In the genomic region with DNA sequence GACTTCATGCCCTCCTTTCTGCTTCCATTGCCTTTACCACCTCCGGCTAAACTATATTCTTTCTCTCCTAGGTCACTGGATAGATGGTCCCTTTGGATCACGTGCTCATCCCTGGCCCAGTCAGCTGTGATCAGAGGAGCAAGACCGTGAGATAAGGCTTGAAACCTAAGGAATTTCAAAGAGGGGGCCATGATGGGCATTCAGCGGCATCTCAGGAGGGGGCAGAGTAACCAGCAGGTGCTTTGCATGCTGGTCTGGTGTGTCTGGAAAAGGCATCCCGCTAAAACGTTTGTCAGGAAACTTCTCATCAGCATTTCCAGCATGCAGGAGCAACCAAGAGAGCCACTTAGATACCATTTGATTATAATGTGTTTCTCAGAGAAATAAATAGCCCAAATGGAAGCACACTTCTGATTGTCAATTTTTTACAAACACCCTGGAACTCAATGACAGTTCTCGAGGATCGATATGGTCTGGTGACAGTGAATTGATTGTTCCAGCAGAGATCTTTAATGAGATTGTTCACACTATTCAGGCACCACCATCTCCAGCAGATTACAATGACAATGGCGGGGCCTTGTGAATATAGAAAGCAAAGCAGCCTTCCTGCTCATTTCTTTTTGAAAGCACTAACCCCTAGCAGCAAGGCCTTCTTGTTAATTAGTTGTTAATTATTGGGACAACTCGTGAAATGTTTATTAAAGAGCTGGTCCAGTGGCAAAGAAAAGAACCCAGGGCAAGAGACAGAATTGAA, we compare ENCODE assay signal across 23 cellular contexts.
DNase-seq lines count a peak whose midpoint lies in the region; ATAC-seq and TF ChIP-seq lines count a peak whose summit lies in the region.
"Had no signal": no experiment of that assay in that cellular context is flagged by ENCODE, and none has a peak within 500 bp of the region (broad histone marks: within the 10 kb centered on the region; RNA-seq: fewer than 3 reads in every experiment).

No MANE protein-coding gene starts in this region.

- no peak overlapping the region for H3K27ac ChIP-seq in iPS-20b (ENCODE audit: low read length)
- H3K27ac ChIP-seq: C4-2B, RWPE1, SK-N-MC had no signal

- peaks cover 13% of the 10 kb centered on the region for H3K9me3 Mint-ChIP-seq in activated CD4-positive, alpha-beta T cell treated with anti-CD3 and anti-CD28 coated beads, Interleukin-2, amount 10 ng/mL, durations not matched to agents 24 days and 14 days
- peaks cover 4 to 11% (median 7%) of the 10 kb centered on the region in 5 experiments for H3K9me3 Mint-ChIP-seq in brain
- no peaks in the 10 kb centered on the region for H3K9me3 Mint-ChIP-seq in stimulated activated memory B cell treated with anti-CD40 and anti-IgM and Interleukin-4, amounts not matched to agents 10 μg/mL and 1 μg/mL and 100 μg/mL, for 72 hours
- H3K9me3 Mint-ChIP-seq: CD8-positive, alpha-beta memory T cell; H9; HFFc6; IgD-negative memory B cell had no signal

- TF ChIP-seq CTCF in brain (conservative IDR thresholded peaks at IDR 0.05) = no peak

- H3K27me3 ChIP-seq in iPS-20b (ENCODE audit: insufficient read depth, low read length) = no peaks in the 10 kb centered on the region

- H3K36me3 Mint-ChIP-seq in activated CD4-positive, alpha-beta T cell treated with anti-CD3 and anti-CD28 coated beads, Interleukin-2, amount 10 ng/mL, durations not matched to agents 24 days and 14 days (ENCODE audit: low read depth) = no peaks in the 10 kb centered on the region
- no peaks in the 10 kb centered on the region for H3K36me3 Mint-ChIP-seq in brain
- no peaks in the 10 kb centered on the region for H3K36me3 Mint-ChIP-seq in stimulated activated memory B cell treated with anti-CD40 and anti-IgM and Interleukin-4, amounts not matched to agents 10 μg/mL and 1 μg/mL and 100 μg/mL, for 72 hours
- H3K36me3 Mint-ChIP-seq: IgD-negative memory B cell had no signal

- H3K9me3 ChIP-seq in iPS-20b (ENCODE audit: insufficient read depth, low read depth, low read length) = no peaks in the 10 kb centered on the region

- H3K9ac ChIP-seq in iPS-20b (ENCODE audit: low read depth, low read length) = no peak overlapping the region; the same call in 1 of the 2 replicates

- H3K27me3 Mint-ChIP-seq in activated CD4-positive, alpha-beta T cell treated with anti-CD3 and anti-CD28 coated beads, Interleukin-2, amount 10 ng/mL, durations not matched to agents 24 days and 14 days = peaks cover 13% of the 10 kb centered on the region
- peaks cover 21% of the 10 kb centered on the region for H3K27me3 Mint-ChIP-seq in brain
- H3K27me3 Mint-ChIP-seq in stimulated activated memory B cell treated with anti-CD40 and anti-IgM and Interleukin-4, amounts not matched to agents 10 μg/mL and 1 μg/mL and 100 μg/mL, for 72 hours = peaks cover 13% of the 10 kb centered on the region

- intact Hi-C loops in activated CD4-positive, alpha-beta T cell treated with anti-CD3 and anti-CD28 coated beads, Interleukin-2, amount 10 ng/mL, durations not matched to agents 24 days and 14 days (cut with micrococcal nuclease) = no loop called here

- no peak overlapping the region for H3K4me3 Mint-ChIP-seq in activated CD4-positive, alpha-beta T cell treated with anti-CD3 and anti-CD28 coated beads, Interleukin-2, amount 10 ng/mL, durations not matched to agents 24 days and 14 days
- H3K4me3 Mint-ChIP-seq in brain = peak overlapping the region in 2 of 5 experiments; percentile 27 to 71
- H3K4me3 Mint-ChIP-seq in stimulated activated memory B cell treated with anti-CD40 and anti-IgM and Interleukin-4, amounts not matched to agents 10 μg/mL and 1 μg/mL and 100 μg/mL, for 72 hours = no peak overlapping the region
- H3K4me3 Mint-ChIP-seq: CD8-positive, alpha-beta memory T cell; H9; HFFc6; IgD-negative memory B cell had no signal

- no peak overlapping the region for H3K27ac Mint-ChIP-seq in activated CD4-positive, alpha-beta T cell treated with anti-CD3 and anti-CD28 coated beads, Interleukin-2, amount 10 ng/mL, durations not matched to agents 24 days and 14 days
- H3K27ac Mint-ChIP-seq in brain = peak overlapping the region in 3 of 5 experiments; percentile 30 to 72 (median 65)
- H3K27ac Mint-ChIP-seq in stimulated activated memory B cell treated with anti-CD40 and anti-IgM and Interleukin-4, amounts not matched to agents 10 μg/mL and 1 μg/mL and 100 μg/mL, for 72 hours = no peak overlapping the region
- H3K27ac Mint-ChIP-seq: CD8-positive, alpha-beta memory T cell; HFFc6; IgD-negative memory B cell had no signal

- peak; percentile 40 for DNase-seq in activated CD4-positive, alpha-beta T cell treated with anti-CD3 and anti-CD28 coated beads, Interleukin-2, amount 10 ng/mL, durations not matched to agents 24 days and 14 days
- DNase-seq in activated CD4-positive, alpha-beta T cell treated with anti-CD3 and anti-CD28 coated beads for 4 hours = no peak
- peak; percentile 40 for DNase-seq in retina
- no peak for DNase-seq in DMS 273 treated with DMSO at 0.1 percent for 48 hours (lab: John Stamatoyannopoulos, UW)
- no peak for DNase-seq in NCI-H1436 (lab: John Stamatoyannopoulos, UW)
- DNase-seq: CD8-positive, alpha-beta memory T cell; DMS79; H9; HFFc6; Karpas-422; NCI-H187; NCI-H226; NCI-H526; NK-92 treated with Interleukin-12 subunit alpha and Interleukin-12 subunit beta, amount 100 ng/mL, for 24 hours; SHP77 treated with DMSO at 0.1 percent for 48 hours; SW 1271 had no signal

- peaks cover 16% of the 10 kb centered on the region for H3K4me1 ChIP-seq in iPS-20b (ENCODE audit: insufficient read depth, low read length)

- H3K36me3 ChIP-seq in iPS-20b (ENCODE audit: insufficient read depth, low read depth, low read length) = no peaks in the 10 kb centered on the region

- peak overlapping the region; percentile 8; the same call in 1 of the 2 replicates for H3K4me3 ChIP-seq in iPS-20b (ENCODE audit: low read length)
- H3K4me3 ChIP-seq: SK-N-MC had no signal

- ATAC-seq in stimulated activated memory B cell treated with anti-CD40 and anti-IgM and Interleukin-4, amounts not matched to agents 10 μg/mL and 1 μg/mL and 100 μg/mL, for 72 hours = no peak

- H3K4me1 Mint-ChIP-seq in activated CD4-positive, alpha-beta T cell treated with anti-CD3 and anti-CD28 coated beads, Interleukin-2, amount 10 ng/mL, durations not matched to agents 24 days and 14 days = peaks cover 7% of the 10 kb centered on the region
- H3K4me1 Mint-ChIP-seq in brain = peaks cover 14% of the 10 kb centered on the region
- no peaks in the 10 kb centered on the region for H3K4me1 Mint-ChIP-seq in stimulated activated memory B cell treated with anti-CD40 and anti-IgM and Interleukin-4, amounts not matched to agents 10 μg/mL and 1 μg/mL and 100 μg/mL, for 72 hours
- H3K4me1 Mint-ChIP-seq: CD8-positive, alpha-beta memory T cell; IgD-negative memory B cell had no signal

Comparison
In these comparisons a context has a peak if more than half of its experiments do, and no peak if none do; other contexts are left out.
1. DNase-seq: peak in activated CD4-positive, alpha-beta T cell treated with anti-CD3 and anti-CD28 coated beads, Interleukin-2, amount 10 ng/mL, durations not matched to agents 24 days and 14 days (single experiment) and retina (single experiment); none in activated CD4-positive, alpha-beta T cell treated with anti-CD3 and anti-CD28 coated beads for 4 hours (0 of 2), DMS 273 treated with DMSO at 0.1 percent for 48 hours (single experiment) and NCI-H1436 (single experiment).
2. H3K27ac Mint-ChIP-seq: peak in brain (3 of 5); none in activated CD4-positive, alpha-beta T cell treated with anti-CD3 and anti-CD28 coated beads, Interleukin-2, amount 10 ng/mL, durations not matched to agents 24 days and 14 days (single experiment) and stimulated activated memory B cell treated with anti-CD40 and anti-IgM and Interleukin-4, amounts not matched to agents 10 μg/mL and 1 μg/mL and 100 μg/mL, for 72 hours (single experiment).